9 cellular contexts compared by ENCODE assay signal in the genomic region with DNA sequence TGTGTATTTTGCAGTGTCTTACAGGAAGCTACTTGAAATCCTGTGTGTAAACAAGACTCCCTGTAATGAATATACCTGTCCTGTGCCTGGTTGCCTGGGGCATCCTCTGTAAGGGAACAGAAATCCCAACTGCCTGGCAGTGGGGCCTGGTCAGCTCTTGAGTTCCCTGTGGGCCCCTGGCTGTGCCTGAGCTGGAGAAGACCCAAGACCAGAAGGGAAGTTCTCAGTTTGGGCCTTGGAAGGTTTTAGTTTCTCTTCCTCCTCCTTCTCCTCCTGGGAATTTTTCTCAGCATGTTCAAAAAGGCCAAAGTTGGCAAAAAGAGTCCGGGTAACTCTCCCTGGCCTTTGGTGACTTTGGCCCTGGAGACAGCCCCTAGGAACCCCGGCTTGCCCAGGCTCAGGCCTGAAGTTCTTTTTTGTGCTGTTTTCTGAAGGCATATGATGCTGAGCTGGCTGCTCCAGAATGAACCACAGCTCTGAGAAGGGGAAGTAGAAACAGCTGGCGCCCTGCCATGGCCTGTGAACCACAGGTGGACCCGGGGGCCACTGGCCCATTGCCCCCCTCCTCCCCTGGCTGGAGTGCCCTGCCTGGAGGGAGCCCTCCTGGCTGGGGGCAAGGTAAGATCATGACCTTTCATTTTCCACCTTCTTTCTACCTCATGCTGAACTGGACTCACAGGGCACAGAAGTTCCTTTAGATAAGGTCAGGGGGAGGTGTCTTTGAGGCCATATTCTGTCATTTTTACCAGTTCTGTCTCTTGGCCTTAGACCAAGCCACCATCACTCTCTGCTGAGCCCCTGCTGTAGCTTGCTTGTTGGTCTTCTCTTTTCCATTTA. TPM values are rescaled to one million over a fixed set of nuclear protein-coding genes. Genes with fewer than 3 reads are reported as not detected.
A peak's percentile ranks its signal among the peaks of the same experiment; 100 is the strongest.
DNase-seq lines count a peak whose midpoint lies in the region; ATAC-seq, FAIRE-seq and TF ChIP-seq lines count a peak whose summit lies in the region.
"Had no signal": no experiment of that assay in that cellular context is flagged by ENCODE, and none has a peak within 500 bp of the region (broad histone marks: within the 10 kb centered on the region; RNA-seq: fewer than 3 reads in every experiment).

No MANE protein-coding gene starts in this region.

- 27% methylated on average over 3 of the region's 4 CpGs for WGBS in right lobe of liver (ENCODE audit: insufficient coverage, low coverage, low lambda C conversion rate, missing lambda C conversion rate)

- TF ChIP-seq CTCF in VCaP (conservative IDR thresholded peaks at IDR 0.05), result no peak
- no peak for TF ChIP-seq CTCF in right lobe of liver (IDR thresholded peaks at IDR 0.05)

- peak overlapping the region; percentile 65 to 89 (median 84) for H3K27ac Mint-ChIP-seq in CD4-positive, alpha-beta memory T cell

- CTCF ChIA-PET in CD4-positive, alpha-beta memory T cell (lab: Charles Lee; ENCODE audit: partially characterized antibody), result interaction anchor here (0.8 to 3.2 kb wide), 7 partner anchors 22 to 326 kb away, joined by 3 to 12 read pairs (median 3); no protein-coding TSS in a partner anchor

- FAIRE-seq in GM19239 (lab: Jason Lieb, UNC), result peak; percentile 80
- FAIRE-seq: H1 had no signal

- DNase-seq in CD4-positive, alpha-beta memory T cell, result no peak
- DNase-seq in GM19239 (ENCODE audit: insufficient read length, low spot score) (peak; percentile 26), right lobe of liver (peak; percentile 64 to 77 (median 74)), hepatic stellate cell (ENCODE audit: low spot score) (no peak), ACHN (no peak), LoVo (ENCODE audit: low spot score) (no peak)

- ATAC-seq in HG03196 (IDR thresholded peaks at IDR 0.05; ENCODE audit: unreplicated experiment) (peak; percentile 62), right lobe of liver (peak; percentile 45 to 70 (median 58))

- in situ Hi-C loops in ACHN (cut with HindIII; ENCODE audit: low pct_ligation_motif_present, low pct_unique_long_range_greater_than_20kb, low sequenced_read_pairs), result no loop called here

- H3K27ac ChIP-seq in CD4-positive, alpha-beta memory T cell (ENCODE audit: low read depth, low read length), result no peak overlapping the region
- H3K27ac ChIP-seq in VCaP, result peak overlapping the region; percentile 99
- no peak overlapping the region for H3K27ac ChIP-seq in right lobe of liver

- H3K4me3 ChIP-seq in CD4-positive, alpha-beta memory T cell (ENCODE audit: low read length in 2 of 2), result no peak overlapping the region
- H3K4me3 ChIP-seq in right lobe of liver, result no peak overlapping the region

- peaks cover 24 to 27% of the 10 kb centered on the region in 2 donors for H3K36me3 Mint-ChIP-seq in CD4-positive, alpha-beta memory T cell

- no peak for TF ChIP-seq POLR2A in right lobe of liver (IDR thresholded peaks at IDR 0.05)

- peak overlapping the region in 4 of 8 donors; percentile 39 to 69 (median 63) for H3K4me3 Mint-ChIP-seq in CD4-positive, alpha-beta memory T cell

- no peaks in the 10 kb centered on the region for H3K27me3 Mint-ChIP-seq in CD4-positive, alpha-beta memory T cell

- no peaks in the 10 kb centered on the region for H3K9me3 ChIP-seq in CD4-positive, alpha-beta memory T cell (ENCODE audit: control insufficient read depth in 1 of 2, low read length in 2 of 2)
- no peaks in the 10 kb centered on the region for H3K9me3 ChIP-seq in right lobe of liver

- H3K4me1 Mint-ChIP-seq in CD4-positive, alpha-beta memory T cell, result peaks cover 28 to 54% (median 42%) of the 10 kb centered on the region in 4 donors

- no peaks in the 10 kb centered on the region for H3K27me3 ChIP-seq in CD4-positive, alpha-beta memory T cell (ENCODE audit: insufficient read depth, low read length)
- H3K27me3 ChIP-seq in right lobe of liver, result no peaks in the 10 kb centered on the region

- peaks cover 34% of the 10 kb centered on the region for H3K4me1 ChIP-seq in CD4-positive, alpha-beta memory T cell (ENCODE audit: insufficient read depth, low read length)
- peaks cover 0 to 11% (median 0%) of the 10 kb centered on the region in 4 donors for H3K4me1 ChIP-seq in right lobe of liver

- intact Hi-C loops in CD4-positive, alpha-beta memory T cell (cut with micrococcal nuclease), result no loop called here
- intact Hi-C loops in right lobe of liver (cut with DNase I), result no loop called here

- POLR2A ChIA-PET in CD4-positive, alpha-beta memory T cell (lab: Charles Lee; ENCODE audit: partially characterized antibody), result interaction anchor here (0.6 to 13.9 kb wide), 2 partner anchors 13 to 25 kb away, joined by 3 to 244 read pairs; partner anchors contain the start of gene ATP6V1G1

- no peaks in the 10 kb centered on the region for H3K36me3 ChIP-seq in CD4-positive, alpha-beta memory T cell (ENCODE audit: insufficient read depth, low read length)
- H3K36me3 ChIP-seq in right lobe of liver, result no peaks in the 10 kb centered on the region

- no peaks in the 10 kb centered on the region for H3K9me3 Mint-ChIP-seq in CD4-positive, alpha-beta memory T cell

RNA-seq across cellular contexts. Expression of gene TMEM268, which starts 5.8 kb away (rescaled TPM):
- total RNA-seq in CD4-positive, alpha-beta memory T cell, result 10 to 100 TPM; 12.6 to 13.4 TPM
- 1 to 10 TPM; 8.8 to 9.0 TPM for polyA plus RNA-seq in CD4-positive, alpha-beta memory T cell
- 1 to 10 TPM; 3.4 to 6.5 (median 5.2) TPM for total RNA-seq in right lobe of liver

RNA-seq across cellular contexts. Expression of gene ATP6V1G1, which starts 29.3 kb away (rescaled TPM):
- total RNA-seq in CD4-positive, alpha-beta memory T cell, result 100 to 1,000 TPM; 121 TPM
- 100 to 1,000 TPM; 274 to 449 TPM for polyA plus RNA-seq in CD4-positive, alpha-beta memory T cell
- 100 to 1,000 TPM in 2 of 6 experiments, 10 to 100 TPM in 4; 31.0 to 155 (median 49.1) TPM for total RNA-seq in right lobe of liver

RNA-seq across cellular contexts. Expression of gene TEX53, which starts 40.7 kb away (rescaled TPM):
- not detected for total RNA-seq in CD4-positive, alpha-beta memory T cell
- not detected for polyA plus RNA-seq in CD4-positive, alpha-beta memory T cell
- total RNA-seq in right lobe of liver, result not detected
- total RNA-seq: H1 had no signal
- polyA plus RNA-seq: H1 had no signal

Comparison
In these comparisons a context has a peak if more than half of its experiments do, and no peak if none do; other contexts are left out.
1. DNase-seq: peak in GM19239 (single experiment) and right lobe of liver (3 of 3); none in CD4-positive, alpha-beta memory T cell (0 of 5), hepatic stellate cell (single experiment), ACHN (single experiment) and LoVo (single experiment).